ENCODE assay signal across 14 cellular contexts in the genomic region with DNA sequence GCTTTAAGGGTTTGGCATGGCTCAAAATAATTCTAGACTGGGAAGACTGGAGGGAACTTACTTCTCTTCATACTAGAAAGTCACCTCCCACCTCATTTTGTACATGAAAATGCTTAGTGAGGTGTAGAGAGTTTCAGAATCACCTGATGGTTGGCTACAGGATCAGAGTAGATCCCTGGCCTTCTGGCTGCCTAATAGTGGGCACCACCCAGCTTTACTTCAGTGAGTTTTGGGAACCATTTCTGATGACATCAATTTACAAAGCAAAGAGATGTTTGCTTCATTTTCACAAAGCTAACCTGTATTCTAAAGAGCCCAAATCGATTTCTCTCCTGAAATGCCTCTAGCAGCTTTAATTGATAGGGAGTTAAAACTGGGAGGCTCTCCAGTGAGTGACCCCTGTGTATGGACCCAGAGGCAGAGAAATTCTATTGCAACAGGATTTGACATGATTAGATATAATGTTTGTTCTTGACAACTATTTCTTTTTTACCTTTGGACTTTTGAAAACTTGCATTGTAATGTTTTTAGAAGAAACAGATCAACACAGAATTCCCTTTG.
DNase-seq lines count a peak whose midpoint lies in the region; ATAC-seq and TF ChIP-seq lines count a peak whose summit lies in the region.
"Had no signal": no experiment of that assay in that cellular context is flagged by ENCODE, and none has a peak within 500 bp of the region (broad histone marks: within the 10 kb centered on the region; RNA-seq: fewer than 3 reads in every experiment).

No MANE protein-coding gene starts in this region.

- peaks cover 6 to 38% (median 26%) of the 10 kb centered on the region in 4 donors for H3K4me1 ChIP-seq in liver (ENCODE audit: control insufficient read depth in 4 of 4, insufficient read depth in 4 of 4, low read length in 3 of 4)
- peaks cover 9% of the 10 kb centered on the region for H3K4me1 ChIP-seq in hepatocyte (ENCODE audit: insufficient read depth)
- H3K4me1 ChIP-seq: HAP-1 had no signal

- no peaks in the 10 kb centered on the region for H4K20me1 ChIP-seq in hepatocyte (ENCODE audit: insufficient read depth, poor library complexity, severe bottlenecking)

- peak; percentile 42 to 66 for TF ChIP-seq RAD21 in liver (IDR thresholded peaks at IDR 0.05)

- peaks cover 25% of the 10 kb centered on the region for H3K4me1 Mint-ChIP-seq in activated T-cell treated with anti-CD3 and anti-CD28 coated beads, Interleukin-2, amount 50 U/mL, for 72 hours (ENCODE audit: low read depth)
- peaks cover 3% of the 10 kb centered on the region for H3K4me1 Mint-ChIP-seq in activated T-helper 17 cell treated with anti-CD3 and anti-CD28 coated beads, Interleukin-2, amount 50 U/mL, for 72 hours
- H3K4me1 Mint-ChIP-seq: CD14-positive monocyte had no signal

- no peak for DNase-seq in activated T-cell treated with anti-CD3 and anti-CD28 coated beads, Interleukin-2, amount 50 U/mL, for 72 hours
- DNase-seq in activated T-cell treated with anti-CD3 and anti-CD28 coated beads, Interleukin-2, amount 50 U/mL, for 48 hours = no peak
- DNase-seq in hepatocyte (ENCODE audit: low spot score) (no peak), NCI-H2227 (lab: John Stamatoyannopoulos, UW; ENCODE audit: unreplicated experiment) (no peak)
- DNase-seq: Caco-2; CD8-positive, alpha-beta memory T cell; GF-D8; HFFc6 had no signal

- 40% methylated on average over 1 of the region's 1 CpG for WGBS in liver
- WGBS in hepatocyte (ENCODE audit: low lambda C conversion rate, missing lambda C conversion rate) = 78% methylated on average over 1 of the region's 1 CpG

- no peak overlapping the region for H2AFZ ChIP-seq in hepatocyte

- H3K4me2 ChIP-seq in hepatocyte = no peak overlapping the region

- peaks cover 8 to 14% of the 10 kb centered on the region in 2 donors for H3K36me3 Mint-ChIP-seq in activated T-cell treated with anti-CD3 and anti-CD28 coated beads, Interleukin-2, amount 50 U/mL, for 72 hours (ENCODE audit: insufficient read depth in 2 of 2)
- H3K36me3 Mint-ChIP-seq in activated T-helper 17 cell treated with anti-CD3 and anti-CD28 coated beads, Interleukin-2, amount 50 U/mL, for 72 hours (ENCODE audit: low read depth) = peaks cover 47% of the 10 kb centered on the region

- TF ChIP-seq CTCF in liver (IDR thresholded peaks at IDR 0.05; ENCODE audit: low read depth, low read length, missing input control) = no peak
- no peak for TF ChIP-seq CTCF in hepatocyte (IDR thresholded peaks at IDR 0.05; ENCODE audit: poor library complexity)

- no peaks in the 10 kb centered on the region for H3K9me2 ChIP-seq in hepatocyte (replicated peaks; ENCODE audit: insufficient read depth)

- no peaks in the 10 kb centered on the region for H3K9me3 Mint-ChIP-seq in activated T-cell treated with anti-CD3 and anti-CD28 coated beads, Interleukin-2, amount 50 U/mL, for 72 hours
- no peaks in the 10 kb centered on the region for H3K9me3 Mint-ChIP-seq in activated T-helper 17 cell treated with anti-CD3 and anti-CD28 coated beads, Interleukin-2, amount 50 U/mL, for 72 hours
- H3K9me3 Mint-ChIP-seq: CD14-positive monocyte; CD8-positive, alpha-beta memory T cell; HFFc6 had no signal

- H3K27ac ChIP-seq in liver (ENCODE audit: low read depth in 1 of 2, low read length in 2 of 2) = peak overlapping the region; percentile 38 to 52
- H3K27ac ChIP-seq in hepatocyte = no peak overlapping the region
- H3K27ac ChIP-seq: 22Rv1 had no signal

- H3K27me3 ChIP-seq in liver (ENCODE audit: control insufficient read depth in 4 of 4, insufficient read depth in 4 of 4, low read length in 3 of 4) (no peaks in the 10 kb centered on the region), hepatocyte (no peaks in the 10 kb centered on the region)

- peak overlapping the region; percentile 14 for H3K27ac Mint-ChIP-seq in activated T-cell treated with anti-CD3 and anti-CD28 coated beads, Interleukin-2, amount 50 U/mL, for 72 hours
- peak overlapping the region; percentile 25 for H3K27ac Mint-ChIP-seq in activated T-helper 17 cell treated with anti-CD3 and anti-CD28 coated beads, Interleukin-2, amount 50 U/mL, for 72 hours
- H3K27ac Mint-ChIP-seq: HFFc6 had no signal

- H3K4me3 ChIP-seq in liver (ENCODE audit: low read depth in 1 of 3, low read length in 3 of 3) (no peak overlapping the region), hepatocyte (no peak overlapping the region)
- H3K4me3 ChIP-seq: HAP-1 had no signal

- H3K9ac ChIP-seq in liver (ENCODE audit: low read depth in 1 of 2, low read length in 2 of 2) = no peak overlapping the region

- H3K4me3 Mint-ChIP-seq in activated T-cell treated with anti-CD3 and anti-CD28 coated beads, Interleukin-2, amount 50 U/mL, for 72 hours = no peak overlapping the region
- H3K4me3 Mint-ChIP-seq in activated T-helper 17 cell treated with anti-CD3 and anti-CD28 coated beads, Interleukin-2, amount 50 U/mL, for 72 hours = no peak overlapping the region
- H3K4me3 Mint-ChIP-seq: CD14-positive monocyte; CD8-positive, alpha-beta memory T cell; HFFc6 had no signal

- H3K79me2 ChIP-seq in hepatocyte = no peaks in the 10 kb centered on the region

- H3K36me3 ChIP-seq in liver (ENCODE audit: control insufficient read depth in 4 of 4, insufficient read depth in 3 of 4, low read depth in 1 of 4, low read length in 3 of 4) (peaks cover 0 to 11% (median 3%) of the 10 kb centered on the region in 4 donors), hepatocyte (replicated peaks; ENCODE audit: insufficient read depth, low read depth) (no peaks in the 10 kb centered on the region)
- H3K36me3 ChIP-seq: HAP-1 had no signal

- ATAC-seq in activated T-cell treated with anti-CD3 and anti-CD28 coated beads, Interleukin-2, amount 50 U/mL, for 72 hours (replicated peaks in 1 of 2) = no peak
- ATAC-seq in activated T-helper 17 cell treated with anti-CD3 and anti-CD28 coated beads, Interleukin-2, amount 50 U/mL, for 72 hours (replicated peaks) = no peak
- no peak for ATAC-seq in esophagus mucosa

- no peaks in the 10 kb centered on the region for H3K27me3 Mint-ChIP-seq in activated T-cell treated with anti-CD3 and anti-CD28 coated beads, Interleukin-2, amount 50 U/mL, for 72 hours (ENCODE audit: low read depth)
- H3K27me3 Mint-ChIP-seq in activated T-helper 17 cell treated with anti-CD3 and anti-CD28 coated beads, Interleukin-2, amount 50 U/mL, for 72 hours = no peaks in the 10 kb centered on the region

- H3K9me3 ChIP-seq in liver (ENCODE audit: control insufficient read depth in 4 of 4, low read length in 3 of 4) (no peaks in the 10 kb centered on the region), hepatocyte (ENCODE audit: low read depth) (no peaks in the 10 kb centered on the region)
- H3K9me3 ChIP-seq: Caco-2, HAP-1 had no signal

TF ChIP-seq in liver, 16 proteins besides CTCF, POLR2A, EP300 and RAD21 (continues in another document):
- peak; percentile 86 for TF ChIP-seq YY1 (IDR thresholded peaks at IDR 0.05)
- TF ChIP-seq, protein P1, sequence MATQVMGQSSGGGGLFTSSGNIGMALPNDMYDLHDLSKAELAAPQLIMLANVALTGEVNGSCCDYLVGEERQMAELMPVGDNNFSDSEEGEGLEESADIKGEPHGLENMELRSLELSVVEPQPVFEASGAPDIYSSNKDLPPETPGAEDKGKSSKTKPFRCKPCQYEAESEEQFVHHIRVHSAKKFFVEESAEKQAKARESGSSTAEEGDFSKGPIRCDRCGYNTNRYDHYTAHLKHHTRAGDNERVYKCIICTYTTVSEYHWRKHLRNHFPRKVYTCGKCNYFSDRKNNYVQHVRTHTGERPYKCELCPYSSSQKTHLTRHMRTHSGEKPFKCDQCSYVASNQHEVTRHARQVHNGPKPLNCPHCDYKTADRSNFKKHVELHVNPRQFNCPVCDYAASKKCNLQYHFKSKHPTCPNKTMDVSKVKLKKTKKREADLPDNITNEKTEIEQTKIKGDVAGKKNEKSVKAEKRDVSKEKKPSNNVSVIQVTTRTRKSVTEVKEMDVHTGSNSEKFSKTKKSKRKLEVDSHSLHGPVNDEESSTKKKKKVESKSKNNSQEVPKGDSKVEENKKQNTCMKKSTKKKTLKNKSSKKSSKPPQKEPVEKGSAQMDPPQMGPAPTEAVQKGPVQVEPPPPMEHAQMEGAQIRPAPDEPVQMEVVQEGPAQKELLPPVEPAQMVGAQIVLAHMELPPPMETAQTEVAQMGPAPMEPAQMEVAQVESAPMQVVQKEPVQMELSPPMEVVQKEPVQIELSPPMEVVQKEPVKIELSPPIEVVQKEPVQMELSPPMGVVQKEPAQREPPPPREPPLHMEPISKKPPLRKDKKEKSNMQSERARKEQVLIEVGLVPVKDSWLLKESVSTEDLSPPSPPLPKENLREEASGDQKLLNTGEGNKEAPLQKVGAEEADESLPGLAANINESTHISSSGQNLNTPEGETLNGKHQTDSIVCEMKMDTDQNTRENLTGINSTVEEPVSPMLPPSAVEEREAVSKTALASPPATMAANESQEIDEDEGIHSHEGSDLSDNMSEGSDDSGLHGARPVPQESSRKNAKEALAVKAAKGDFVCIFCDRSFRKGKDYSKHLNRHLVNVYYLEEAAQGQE (IDR thresholded peaks at IDR 0.05) = peak; percentile 43
- peak; percentile 89 to 95 for TF ChIP-seq HNF4A (conservative IDR thresholded peaks at IDR 0.05)
- TF ChIP-seq, protein P2, sequence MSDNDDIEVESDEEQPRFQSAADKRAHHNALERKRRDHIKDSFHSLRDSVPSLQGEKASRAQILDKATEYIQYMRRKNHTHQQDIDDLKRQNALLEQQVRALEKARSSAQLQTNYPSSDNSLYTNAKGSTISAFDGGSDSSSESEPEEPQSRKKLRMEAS (IDR thresholded peaks at IDR 0.05) = no peak
- TF ChIP-seq TAF1 (conservative IDR thresholded peaks at IDR 0.05) = peak; percentile 45
- TF ChIP-seq EGR1 (IDR thresholded peaks at IDR 0.05; ENCODE audit: low read depth in 2 of 2) = peak in 1 of 2 donors; percentile 52
- peak; percentile 90 to 92 for TF ChIP-seq RXRA (IDR thresholded peaks at IDR 0.05)
- TF ChIP-seq, protein P3, sequence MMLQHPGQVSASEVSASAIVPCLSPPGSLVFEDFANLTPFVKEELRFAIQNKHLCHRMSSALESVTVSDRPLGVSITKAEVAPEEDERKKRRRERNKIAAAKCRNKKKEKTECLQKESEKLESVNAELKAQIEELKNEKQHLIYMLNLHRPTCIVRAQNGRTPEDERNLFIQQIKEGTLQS (IDR thresholded peaks at IDR 0.05) = peak; percentile 78
- peak; percentile 46 for TF ChIP-seq NR2F2 (IDR thresholded peaks at IDR 0.05)
- TF ChIP-seq FOXA1 (IDR thresholded peaks at IDR 0.05) = peak; percentile 25
- TF ChIP-seq GABPA (IDR thresholded peaks at IDR 0.05 in 1 of 2, conservative IDR thresholded peaks at IDR 0.05 in 1 of 2) = peak in 1 of 2 donors; percentile 21
- TF ChIP-seq FOXA2 (IDR thresholded peaks at IDR 0.05) = peak; percentile 24
- TF ChIP-seq SP1 (IDR thresholded peaks at IDR 0.05) = peak; percentile 95
